9 cellular contexts compared by ENCODE assay signal in genomic region chr10:125155101-125155500, GRCh38. TPM values are rescaled to one million over a fixed set of nuclear protein-coding genes. Genes with fewer than 3 reads are reported as not detected.
DNase-seq lines count a peak whose midpoint lies in the region; ATAC-seq and TF ChIP-seq lines count a peak whose summit lies in the region.
"Had no signal": no experiment of that assay in that cellular context is flagged by ENCODE, and none has a peak within 500 bp of the region (broad histone marks: within the 10 kb centered on the region; RNA-seq: fewer than 3 reads in every experiment).

No MANE protein-coding gene starts in this region.

- peaks cover 26% of the 10 kb centered on the region for H4K20me1 ChIP-seq in osteoblast (ENCODE audit: insufficient read depth, low read length)

- CTCF ChIA-PET in activated CD8-positive, alpha-beta T cell treated with anti-CD3 and anti-CD28 coated beads, Interleukin-2, amount 10 ng/mL, durations not matched to agents 7 days and 5 days (lab: Charles Lee), result no interaction called here

- no peak for TF ChIP-seq CTCF in osteoblast (IDR thresholded peaks at IDR 0.05; ENCODE audit: extremely low read depth, low read depth, low read length)

- peaks cover 46% of the 10 kb centered on the region for H3K4me1 ChIP-seq in osteoblast (ENCODE audit: insufficient read depth, low read length)

- H3K9me3 ChIP-seq in T-helper 17 cell (ENCODE audit: control insufficient read depth, low read length, poor library complexity, severe bottlenecking) (no peaks in the 10 kb centered on the region), osteoblast (ENCODE audit: low read depth, low read length) (no peaks in the 10 kb centered on the region)

- no peaks in the 10 kb centered on the region for H3K9me3 Mint-ChIP-seq in activated CD8-positive, alpha-beta T cell treated with anti-CD3 and anti-CD28 coated beads, Interleukin-2, amount 10 ng/mL, durations not matched to agents 7 days and 5 days (ENCODE audit: insufficient read depth)

- no peaks in the 10 kb centered on the region for H3K4me1 Mint-ChIP-seq in T-helper 17 cell
- H3K4me1 Mint-ChIP-seq in activated CD8-positive, alpha-beta T cell treated with anti-CD3 and anti-CD28 coated beads, Interleukin-2, amount 10 ng/mL, durations not matched to agents 7 days and 5 days (ENCODE audit: low read depth), result peaks cover 12% of the 10 kb centered on the region

- H3K27ac ChIP-seq in osteoblast (ENCODE audit: low read depth, low read length), result peak overlapping the region; percentile 38

- peaks cover 2% of the 10 kb centered on the region for H3K36me3 Mint-ChIP-seq in T-helper 17 cell (ENCODE audit: low read depth)
- no peaks in the 10 kb centered on the region for H3K36me3 Mint-ChIP-seq in activated CD8-positive, alpha-beta T cell treated with anti-CD3 and anti-CD28 coated beads, Interleukin-2, amount 10 ng/mL, durations not matched to agents 7 days and 5 days (ENCODE audit: low read depth)

- H3K4me3 ChIP-seq in osteoblast (ENCODE audit: insufficient read depth, low read length), result no peak overlapping the region

- H3K27ac Mint-ChIP-seq in T-helper 17 cell, result no peak overlapping the region
- no peak overlapping the region for H3K27ac Mint-ChIP-seq in activated CD8-positive, alpha-beta T cell treated with anti-CD3 and anti-CD28 coated beads, Interleukin-2, amount 10 ng/mL, durations not matched to agents 7 days and 5 days

- ATAC-seq in T-helper 17 cell (no peak), GM21723 (IDR thresholded peaks at IDR 0.05; ENCODE audit: unreplicated experiment) (no peak), GM18907 (IDR thresholded peaks at IDR 0.05; ENCODE audit: unreplicated experiment) (no peak)
- no peak for ATAC-seq in activated CD8-positive, alpha-beta T cell treated with anti-CD3 and anti-CD28 coated beads, Interleukin-2, amount 10 ng/mL, durations not matched to agents 7 days and 5 days

- peaks cover 69% of the 10 kb centered on the region for H3K27me3 Mint-ChIP-seq in T-helper 17 cell
- peaks cover 60% of the 10 kb centered on the region for H3K27me3 Mint-ChIP-seq in activated CD8-positive, alpha-beta T cell treated with anti-CD3 and anti-CD28 coated beads, Interleukin-2, amount 10 ng/mL, durations not matched to agents 7 days and 5 days (ENCODE audit: low read depth)

- peaks cover 89% of the 10 kb centered on the region for H3K79me2 ChIP-seq in osteoblast (ENCODE audit: insufficient read depth, low read length)

- no peaks in the 10 kb centered on the region for H3K27me3 ChIP-seq in osteoblast (ENCODE audit: insufficient read depth, low read length)

- POLR2A ChIA-PET in activated CD8-positive, alpha-beta T cell treated with anti-CD3 and anti-CD28 coated beads, Interleukin-2, amount 10 ng/mL, durations not matched to agents 7 days and 5 days (lab: Charles Lee), result no interaction called here

- peaks cover 4% of the 10 kb centered on the region for H3K36me3 ChIP-seq in osteoblast (ENCODE audit: insufficient read depth, low read length)

- H3K4me2 ChIP-seq in osteoblast (ENCODE audit: insufficient read depth, low read length), result peak overlapping the region; percentile 37

- no peak overlapping the region for H2AFZ ChIP-seq in osteoblast (ENCODE audit: low read length)

- DNase-seq in Ammon's horn (ENCODE audit: low spot score), result peak; percentile 69
- DNase-seq in T-helper 17 cell, result no peak
- DNase-seq in foreskin melanocyte, result peak; percentile 70
- peak; percentile 27 for DNase-seq in osteoblast (ENCODE audit: insufficient read length, low spot score, missing footprints)
- no peak for DNase-seq in activated CD8-positive, alpha-beta T cell treated with anti-CD3 and anti-CD28 coated beads, Interleukin-2, amount 10 ng/mL, durations not matched to agents 7 days and 5 days
- no peak for DNase-seq in HCEC 1CT

- peak overlapping the region; percentile 8 for H3K4me3 Mint-ChIP-seq in T-helper 17 cell
- H3K4me3 Mint-ChIP-seq in activated CD8-positive, alpha-beta T cell treated with anti-CD3 and anti-CD28 coated beads, Interleukin-2, amount 10 ng/mL, durations not matched to agents 7 days and 5 days, result no peak overlapping the region

RNA-seq across cellular contexts. Expression of gene CTBP2, which starts 5.3 kb away (rescaled TPM):
- total RNA-seq in T-helper 17 cell (1 to 10 TPM; 1.3 to 1.5 TPM), osteoblast (65.1 and 65.9 TPM in 2 replicates)
- under 1 TPM; 0.29 to 0.40 TPM for total RNA-seq in activated CD8-positive, alpha-beta T cell treated with anti-CD3 and anti-CD28 coated beads, Interleukin-2, amount 10 ng/mL, durations not matched to agents 7 days and 5 days
- total RNA-seq: OCI-LY7 had no signal

Comparison
In these comparisons a context has a peak if more than half of its experiments do, and no peak if none do; other contexts are left out.
1. DNase-seq: peak in Ammon's horn (single experiment), foreskin melanocyte (single experiment) and osteoblast (single experiment); none in T-helper 17 cell (0 of 3), activated CD8-positive, alpha-beta T cell treated with anti-CD3 and anti-CD28 coated beads, Interleukin-2, amount 10 ng/mL, durations not matched to agents 7 days and 5 days (single experiment) and HCEC 1CT (single experiment).
2. RNA of gene CTBP2, which starts 5.3 kb away (total RNA-seq): 65.1 to 65.9 TPM in osteoblast; 1.3 to 1.5 TPM in T-helper 17 cell and 0.29 to 0.40 TPM in activated CD8-positive, alpha-beta T cell treated with anti-CD3 and anti-CD28 coated beads, Interleukin-2, amount 10 ng/mL, durations not matched to agents 7 days and 5 days; every median in the first group is over 10 times any median in the second.